Comparison of ENCODE assay signal across 10 cellular contexts in genomic region chr1:101388904-101389546, GRCh38.
A peak's percentile ranks its signal among the peaks of the same experiment; 100 is the strongest.
DNase-seq lines count a peak whose midpoint lies in the region; ATAC-seq and TF ChIP-seq lines count a peak whose summit lies in the region.
"Had no signal": no experiment of that assay in that cellular context is flagged by ENCODE, and none has a peak within 500 bp of the region (broad histone marks: within the 10 kb centered on the region; RNA-seq: fewer than 3 reads in every experiment).

No MANE protein-coding gene starts in this region.

- H3K9me3 Mint-ChIP-seq in stimulated activated memory B cell treated with anti-CD40 and anti-IgM and Interleukin-4, amounts not matched to agents 10 μg/mL and 1 μg/mL and 100 μg/mL, for 72 hours = peaks cover 10% of the 10 kb centered on the region

- intact Hi-C loops in testis (cut with DNase I; ENCODE audit: low total_unique reads) = no loop called here

- H3K27ac ChIP-seq in suprapubic skin (no peak overlapping the region), testis (no peak overlapping the region)

- ATAC-seq in HG02938 (IDR thresholded peaks at IDR 0.05; ENCODE audit: unreplicated experiment) (peak; percentile 92), T-helper 17 cell (peak; percentile 47)
- peak; percentile 82 for ATAC-seq in stimulated activated memory B cell treated with anti-CD40 and anti-IgM and Interleukin-4, amounts not matched to agents 10 μg/mL and 1 μg/mL and 100 μg/mL, for 72 hours

- no peak overlapping the region for H3K27ac Mint-ChIP-seq in T-helper 17 cell
- peak overlapping the region; percentile 78 for H3K27ac Mint-ChIP-seq in stimulated activated memory B cell treated with anti-CD40 and anti-IgM and Interleukin-4, amounts not matched to agents 10 μg/mL and 1 μg/mL and 100 μg/mL, for 72 hours
- H3K27ac Mint-ChIP-seq: dendritic cell treated with granulocyte-macrophage colony-stimulating factor and Interleukin-4, amounts not matched to agents 40 ng/mL and 50 ng/mL, for 4 days had no signal

- H3K4me3 ChIP-seq in suprapubic skin = no peak overlapping the region
- no peak overlapping the region for H3K4me3 ChIP-seq in testis

- no peak for TF ChIP-seq POLR2A in suprapubic skin (IDR thresholded peaks at IDR 0.05)
- no peak for TF ChIP-seq POLR2A in testis (IDR thresholded peaks at IDR 0.05)

- DNase-seq in activated CD4-positive, alpha-beta T cell treated with anti-CD3 and anti-CD28 coated beads for 48 hours = peak; percentile 20
- no peak for DNase-seq in activated CD4-positive, alpha-beta T cell treated with anti-CD3 and anti-CD28 coated beads, Interleukin-2, amount 50 U/mL, for 1 hour
- DNase-seq in T-helper 17 cell = no peak
- no peak for DNase-seq in midbrain (lab: John Stamatoyannopoulos, UW)
- DNase-seq in suprapubic skin (ENCODE audit: low spot score in 2 of 2) = no peak
- no peak for DNase-seq in testis
- DNase-seq: NCI-H510A had no signal

- H3K4me1 ChIP-seq in suprapubic skin = no peaks in the 10 kb centered on the region
- no peaks in the 10 kb centered on the region for H3K4me1 ChIP-seq in testis

- H3K27me3 ChIP-seq in suprapubic skin (no peaks in the 10 kb centered on the region), testis (no peaks in the 10 kb centered on the region)

- H3K9me3 ChIP-seq in T-helper 17 cell (ENCODE audit: control insufficient read depth, low read length, poor library complexity, severe bottlenecking) = no peaks in the 10 kb centered on the region
- no peaks in the 10 kb centered on the region for H3K9me3 ChIP-seq in suprapubic skin
- H3K9me3 ChIP-seq in testis = no peaks in the 10 kb centered on the region

- H3K36me3 ChIP-seq in suprapubic skin = no peaks in the 10 kb centered on the region
- H3K36me3 ChIP-seq in testis (ENCODE audit: low read depth, missing control alignments) = no peaks in the 10 kb centered on the region

- no peak for TF ChIP-seq CTCF in suprapubic skin (IDR thresholded peaks at IDR 0.05)
- no peak for TF ChIP-seq CTCF in testis (IDR thresholded peaks at IDR 0.05)

- peaks cover 4% of the 10 kb centered on the region for H3K27me3 Mint-ChIP-seq in T-helper 17 cell
- H3K27me3 Mint-ChIP-seq in stimulated activated memory B cell treated with anti-CD40 and anti-IgM and Interleukin-4, amounts not matched to agents 10 μg/mL and 1 μg/mL and 100 μg/mL, for 72 hours = no peaks in the 10 kb centered on the region
- H3K27me3 Mint-ChIP-seq: dendritic cell treated with granulocyte-macrophage colony-stimulating factor and Interleukin-4, amounts not matched to agents 40 ng/mL and 50 ng/mL, for 4 days had no signal

- no peak for TF ChIP-seq EP300 in suprapubic skin (IDR thresholded peaks at IDR 0.05)

- no peak overlapping the region for H3K4me3 Mint-ChIP-seq in T-helper 17 cell
- H3K4me3 Mint-ChIP-seq in stimulated activated memory B cell treated with anti-CD40 and anti-IgM and Interleukin-4, amounts not matched to agents 10 μg/mL and 1 μg/mL and 100 μg/mL, for 72 hours = no peak overlapping the region
- H3K4me3 Mint-ChIP-seq: dendritic cell treated with granulocyte-macrophage colony-stimulating factor and Interleukin-4, amounts not matched to agents 40 ng/mL and 50 ng/mL, for 4 days had no signal

- H3K4me1 Mint-ChIP-seq in T-helper 17 cell = peaks cover 3% of the 10 kb centered on the region
- peaks cover 38% of the 10 kb centered on the region for H3K4me1 Mint-ChIP-seq in stimulated activated memory B cell treated with anti-CD40 and anti-IgM and Interleukin-4, amounts not matched to agents 10 μg/mL and 1 μg/mL and 100 μg/mL, for 72 hours

- peaks cover 2% of the 10 kb centered on the region for H3K36me3 Mint-ChIP-seq in T-helper 17 cell (ENCODE audit: low read depth)
- peaks cover 12% of the 10 kb centered on the region for H3K36me3 Mint-ChIP-seq in stimulated activated memory B cell treated with anti-CD40 and anti-IgM and Interleukin-4, amounts not matched to agents 10 μg/mL and 1 μg/mL and 100 μg/mL, for 72 hours
